ENCODE assay signal across 8 cellular contexts in genomic region chr17:63774982-63775290, GRCh38. TPM values are rescaled to one million over a fixed set of nuclear protein-coding genes. Genes with fewer than 3 reads are reported as not detected.
DNase-seq lines count a peak whose midpoint lies in the region; ATAC-seq and TF ChIP-seq lines count a peak whose summit lies in the region.

No MANE protein-coding gene starts in this region.

- DNase-seq in HAP-1 (ENCODE audit: low spot score in 2 of 2) (peak in 1 of 2 experiments; percentile 20), kidney epithelial cell (ENCODE audit: low read depth) (no peak), tibial artery (no peak), SKM-1 treated with dmso at 0.1 percent for 144 hours (lab: John Stamatoyannopoulos, UW; ENCODE audit: unreplicated experiment) (no peak)
- DNase-seq in activated naive CD8-positive, alpha-beta T cell treated with anti-CD3 and anti-CD28 coated beads for 36 hours, result no peak
- no peak for DNase-seq in effector CD4-positive, alpha-beta T cell

- no peaks in the 10 kb centered on the region for H3K9me3 Mint-ChIP-seq in activated naive CD8-positive, alpha-beta T cell treated with anti-CD3 and anti-CD28 coated beads for 36 hours

- intact Hi-C loops in tibial artery (cut with DNase I; ENCODE audit: low total_unique reads), result loop anchor here (5.0 kb wide), 1 partner anchor 62 kb away; no protein-coding TSS in a partner anchor

- H2AFZ ChIP-seq in ACC112 (ENCODE audit: low read length, unreplicated experiment), result no peak overlapping the region

- H3K36me3 ChIP-seq in ACC112 (ENCODE audit: insufficient read depth, low read length) (peaks cover 5% of the 10 kb centered on the region; the same call in 1 of the 2 replicates), HAP-1 (replicated peaks) (peaks cover 36% of the 10 kb centered on the region), kidney epithelial cell (ENCODE audit: control insufficient read depth, insufficient read depth, low read length) (no peaks in the 10 kb centered on the region), tibial artery (peaks cover 0 to 29% (median 19%) of the 10 kb centered on the region in 3 donors)

- in situ Hi-C loops in HAP-1 (cut with MboI; ENCODE audit: low sequenced_read_pairs), result no loop called here

- H3K4me3 ChIP-seq in ACC112 (ENCODE audit: low read depth, low read length) (peak overlapping the region; percentile 86), HAP-1 (peak overlapping the region; percentile 76), kidney epithelial cell (ENCODE audit: low read depth, low read length) (peak overlapping the region; percentile 64), tibial artery (peak overlapping the region; percentile 95 to 96)

- H3K9me3 ChIP-seq in HAP-1, result no peaks in the 10 kb centered on the region
- H3K9me3 ChIP-seq in tibial artery, result no peaks in the 10 kb centered on the region

- no peak for ATAC-seq in GM18520 (IDR thresholded peaks at IDR 0.05; ENCODE audit: unreplicated experiment)

- H3K4me1 ChIP-seq in ACC112 (ENCODE audit: control insufficient read depth, insufficient read depth, low read length, unreplicated experiment) (peaks cover 12% of the 10 kb centered on the region), HAP-1 (peaks cover 14% of the 10 kb centered on the region), tibial artery (peaks cover 0 to 67% (median 33%) of the 10 kb centered on the region in 4 donors)

- H3K27ac Mint-ChIP-seq in activated naive CD8-positive, alpha-beta T cell treated with anti-CD3 and anti-CD28 coated beads for 36 hours, result peak overlapping the region; percentile 99

- peak overlapping the region; percentile 96 for H3K4me3 Mint-ChIP-seq in activated naive CD8-positive, alpha-beta T cell treated with anti-CD3 and anti-CD28 coated beads for 36 hours

- TF ChIP-seq CTCF in kidney epithelial cell (IDR thresholded peaks at IDR 0.05; ENCODE audit: insufficient read depth, low read length, poor library complexity, severe bottlenecking) (no peak), tibial artery (IDR thresholded peaks at IDR 0.05) (no peak)

- H3K27me3 ChIP-seq in ACC112 (ENCODE audit: insufficient read depth, low read length), result no peaks in the 10 kb centered on the region
- H3K27me3 ChIP-seq in HAP-1 (ENCODE audit: low read depth), result no peaks in the 10 kb centered on the region
- no peaks in the 10 kb centered on the region for H3K27me3 ChIP-seq in kidney epithelial cell (ENCODE audit: control insufficient read depth, insufficient read depth, low read length)
- no peaks in the 10 kb centered on the region for H3K27me3 ChIP-seq in tibial artery

- no peaks in the 10 kb centered on the region for H3K27me3 Mint-ChIP-seq in activated naive CD8-positive, alpha-beta T cell treated with anti-CD3 and anti-CD28 coated beads for 36 hours

- H3K36me3 Mint-ChIP-seq in activated naive CD8-positive, alpha-beta T cell treated with anti-CD3 and anti-CD28 coated beads for 36 hours, result peaks cover 54% of the 10 kb centered on the region

- peak overlapping the region; percentile 96; the same call in 1 of the 2 replicates for H3K27ac ChIP-seq in ACC112 (ENCODE audit: low read depth, low read length)
- H3K27ac ChIP-seq in tibial artery, result peak overlapping the region; percentile 93 to 97

- H3K4me1 Mint-ChIP-seq in activated naive CD8-positive, alpha-beta T cell treated with anti-CD3 and anti-CD28 coated beads for 36 hours, result peaks cover 48% of the 10 kb centered on the region

- peaks cover 90% of the 10 kb centered on the region for H3K79me2 ChIP-seq in ACC112 (ENCODE audit: control insufficient read depth, insufficient read depth, low read length, unreplicated experiment)

RNA-seq across cellular contexts. Expression of gene DDX42, which starts 1.0 kb away (rescaled TPM):
- total RNA-seq in activated naive CD8-positive, alpha-beta T cell treated with anti-CD3 and anti-CD28 coated beads for 36 hours, result 100 to 1,000 TPM; 105 to 107 TPM
- total RNA-seq in kidney epithelial cell, result 55.1 and 55.7 TPM in 2 replicates

RNA-seq across cellular contexts. Expression of gene CCDC47, which starts 1.5 kb away (rescaled TPM):
- 10 to 100 TPM; 91.6 to 93.5 TPM for total RNA-seq in activated naive CD8-positive, alpha-beta T cell treated with anti-CD3 and anti-CD28 coated beads for 36 hours
- total RNA-seq in kidney epithelial cell, result 39.3 and 49.3 TPM in 2 replicates

RNA-seq across cellular contexts. Expression of gene STRADA, which starts 33.3 kb away (rescaled TPM):
- 10 to 100 TPM; 39.1 to 40.9 TPM for total RNA-seq in activated naive CD8-positive, alpha-beta T cell treated with anti-CD3 and anti-CD28 coated beads for 36 hours
- total RNA-seq in kidney epithelial cell, result 17.2 and 18.6 TPM in 2 replicates

RNA-seq across cellular contexts. Expression of gene PSMC5, which starts 52.3 kb away (rescaled TPM):
- 100 to 1,000 TPM; 178 to 187 TPM for total RNA-seq in activated naive CD8-positive, alpha-beta T cell treated with anti-CD3 and anti-CD28 coated beads for 36 hours
- 64.8 and 77.6 TPM in 2 replicates for total RNA-seq in kidney epithelial cell

RNA-seq across cellular contexts. Expression of gene FTSJ3, which starts 52.5 kb away (rescaled TPM):
- total RNA-seq in activated naive CD8-positive, alpha-beta T cell treated with anti-CD3 and anti-CD28 coated beads for 36 hours, result 10 to 100 TPM; 91.2 to 91.5 TPM
- total RNA-seq in kidney epithelial cell, result 52.1 and 54.5 TPM in 2 replicates
